In the genomic region with DNA sequence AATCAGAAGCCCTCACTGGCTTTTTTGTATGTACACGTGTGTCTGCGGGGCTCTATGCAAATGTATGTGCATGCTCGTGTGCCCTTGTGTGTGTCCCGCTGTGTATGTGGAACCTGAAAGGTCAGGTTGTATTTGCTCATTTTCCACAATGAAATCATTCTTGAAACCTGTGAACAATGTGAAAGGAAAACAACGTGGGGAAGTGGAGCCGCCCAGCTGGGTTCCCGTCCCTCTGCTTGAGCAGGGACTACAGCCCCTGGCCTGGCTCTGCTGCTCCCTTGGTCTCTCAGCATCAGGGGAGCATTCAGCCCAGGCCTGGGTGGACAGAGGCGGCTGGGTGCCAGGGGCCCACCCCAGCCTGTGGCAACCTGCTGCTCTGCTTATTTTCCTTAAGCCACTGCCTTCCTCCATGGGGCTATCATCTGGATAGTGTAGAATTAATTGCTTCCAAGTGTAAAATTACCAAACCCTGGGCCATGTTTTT, we compare ENCODE assay signal across 10 cellular contexts. TPM values are rescaled to one million over a fixed set of nuclear protein-coding genes. Genes with fewer than 3 reads are reported as not detected.
DNase-seq lines count a peak whose midpoint lies in the region; ATAC-seq and TF ChIP-seq lines count a peak whose summit lies in the region.
"Had no signal": no experiment of that assay in that cellular context is flagged by ENCODE, and none has a peak within 500 bp of the region (broad histone marks: within the 10 kb centered on the region; RNA-seq: fewer than 3 reads in every experiment).

No MANE protein-coding gene starts in this region.

- peak overlapping the region; percentile 32; the same call in 1 of the 2 replicates for H3K4me2 ChIP-seq in SK-N-SH

- CTCF ChIA-PET in SK-N-SH (lab: Yijun Ruan, JAX), result no interaction called here

- 0 out of 2 replicates have a peak, but pooled peaks cover 6% of the 10 kb centered on the region for H3K79me2 ChIP-seq in SK-N-SH (ENCODE audit: insufficient read depth)

- H2AFZ ChIP-seq in SK-N-SH (ENCODE audit: low read depth), result no peak overlapping the region; the same call in 1 of the 2 replicates

- TF ChIP-seq RAD21 in SK-N-SH (IDR thresholded peaks at IDR 0.05; ENCODE audit: low read length), result no peak

- H3K4me3 ChIP-seq in SK-N-SH (ENCODE audit: low read depth in 2 of 2, low read length in 1 of 2) (no peak overlapping the region), epithelial cell of esophagus (ENCODE audit: low read length) (no peak overlapping the region)

- H4K20me1 ChIP-seq in SK-N-SH (ENCODE audit: insufficient read depth), result no peaks in the 10 kb centered on the region

- TF ChIP-seq CTCF in SK-N-SH (IDR thresholded peaks at IDR 0.05) (no peak), epithelial cell of esophagus (IDR thresholded peaks at IDR 0.05; ENCODE audit: insufficient read depth, low read depth, low read length, missing control alignments) (no peak)

- 94% methylated on average over 8 of the region's 8 CpGs for WGBS in SK-N-SH (ENCODE audit: low lambda C conversion rate)

- peaks cover 16% of the 10 kb centered on the region for H3F3A ChIP-seq in SK-N-SH (replicated peaks; ENCODE audit: insufficient read depth)

- no peaks in the 10 kb centered on the region for H3K27me3 ChIP-seq in SK-N-SH (ENCODE audit: insufficient read depth)

- H3K36me3 ChIP-seq in SK-N-SH (replicated peaks in 1 of 2; ENCODE audit: control insufficient read depth in 1 of 2, insufficient read depth in 2 of 2, low read length in 1 of 2), result no peaks in the 10 kb centered on the region

- no peak for TF ChIP-seq EP300 in SK-N-SH (IDR thresholded peaks at IDR 0.05; ENCODE audit: borderline replicate concordance in 1 of 2, low read depth in 1 of 2, low read length in 1 of 2)

- peak overlapping the region in 1 of 2 experiments; percentile 84; a peak in 2 of 4 replicates for H3K27ac ChIP-seq in SK-N-SH (ENCODE audit: low read depth in 2 of 2, low read length in 1 of 2)

- H3K9ac ChIP-seq in SK-N-SH, result peak overlapping the region; percentile 27; the same call in 1 of the 2 replicates

- H3K9me2 ChIP-seq in SK-N-SH, result no peaks in the 10 kb centered on the region

- peaks cover 0 to 38% of the 10 kb centered on the region in 2 experiments; a peak in 3 of 4 replicates for H3K4me1 ChIP-seq in SK-N-SH (ENCODE audit: control insufficient read depth in 1 of 2, insufficient read depth in 2 of 2, low read depth in 1 of 2, low read length in 1 of 2)

- H3K9me3 ChIP-seq in SK-N-SH, result no peaks in the 10 kb centered on the region

- POLR2A ChIA-PET in SK-N-SH (lab: Yijun Ruan, JAX), result no interaction called here

- DNase-seq in SK-N-SH, result peak; percentile 30
- peak; percentile 56 for DNase-seq in HT1080 (ENCODE audit: low read depth)
- DNase-seq in epithelial cell of esophagus (ENCODE audit: low read depth), result peak; percentile 39
- DNase-seq in stimulated activated naive CD8-positive, alpha-beta T cell treated with anti-CD3 and anti-CD28 coated beads, Interleukin-15, Interleukin-2, amounts not matched to agents 100 U/mL and 50 U/mL, for 24 hours, result peak; percentile 54
- DNase-seq in NCI-H1436 treated with DMSO at 0.1 percent for 48 hours (lab: John Stamatoyannopoulos, UW), result no peak
- DNase-seq in Kasumi-1 (lab: John Stamatoyannopoulos, UW), result no peak
- no peak for DNase-seq in RPMI8226
- DNase-seq: activated B cell treated with CpG ODN at 0.5 μM for 24 hours had no signal

- no peak; the same call in 2 of the 3 replicates for ATAC-seq in SK-N-SH treated with all-trans-retinoic acid at 6 μM for 48 hours
- ATAC-seq in stimulated activated naive CD8-positive, alpha-beta T cell treated with anti-CD3 and anti-CD28 coated beads, Interleukin-15, Interleukin-2, amounts not matched to agents 100 U/mL and 50 U/mL, for 24 hours, result peak; percentile 62

TF ChIP-seq in SK-N-SH, 30 proteins besides CTCF, POLR2A, EP300 and RAD21 (continues in another document):
- TF ChIP-seq FOSL2 (IDR thresholded peaks at IDR 0.05; ENCODE audit: borderline replicate concordance, low read depth) (no peak), TCF12 (IDR thresholded peaks at IDR 0.05) (no peak), RFX5 (IDR thresholded peaks at IDR 0.05; ENCODE audit: low read length) (no peak), GABPA (IDR thresholded peaks at IDR 0.05; ENCODE audit: low read depth) (no peak), ELF1 (IDR thresholded peaks at IDR 0.05) (no peak), EZH2phosphoT487 (IDR thresholded peaks at IDR 0.05; ENCODE audit: borderline replicate concordance, low read depth) (no peak), SIN3A (IDR thresholded peaks at IDR 0.05; ENCODE audit: borderline replicate concordance, low read depth, low read length) (no peak), RXRA (IDR thresholded peaks at IDR 0.05; ENCODE audit: borderline replicate concordance, low read depth) (no peak)
- TF ChIP-seq, protein P1, sequence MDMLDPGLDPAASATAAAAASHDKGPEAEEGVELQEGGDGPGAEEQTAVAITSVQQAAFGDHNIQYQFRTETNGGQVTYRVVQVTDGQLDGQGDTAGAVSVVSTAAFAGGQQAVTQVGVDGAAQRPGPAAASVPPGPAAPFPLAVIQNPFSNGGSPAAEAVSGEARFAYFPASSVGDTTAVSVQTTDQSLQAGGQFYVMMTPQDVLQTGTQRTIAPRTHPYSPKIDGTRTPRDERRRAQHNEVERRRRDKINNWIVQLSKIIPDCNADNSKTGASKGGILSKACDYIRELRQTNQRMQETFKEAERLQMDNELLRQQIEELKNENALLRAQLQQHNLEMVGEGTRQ (IDR thresholded peaks at IDR 0.05; ENCODE audit: borderline replicate concordance, low read depth, low read length), result no peak
- TF ChIP-seq, protein P2, sequence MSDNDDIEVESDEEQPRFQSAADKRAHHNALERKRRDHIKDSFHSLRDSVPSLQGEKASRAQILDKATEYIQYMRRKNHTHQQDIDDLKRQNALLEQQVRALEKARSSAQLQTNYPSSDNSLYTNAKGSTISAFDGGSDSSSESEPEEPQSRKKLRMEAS (IDR thresholded peaks at IDR 0.05; ENCODE audit: low read depth), result no peak

TF ChIP-seq in SK-N-SH treated with all-trans-retinoic acid at 6 μM for 48 hours, 23 proteins besides CTCF, POLR2A, EP300 and RAD21 (continues in another document):
- TF ChIP-seq, protein P3, sequence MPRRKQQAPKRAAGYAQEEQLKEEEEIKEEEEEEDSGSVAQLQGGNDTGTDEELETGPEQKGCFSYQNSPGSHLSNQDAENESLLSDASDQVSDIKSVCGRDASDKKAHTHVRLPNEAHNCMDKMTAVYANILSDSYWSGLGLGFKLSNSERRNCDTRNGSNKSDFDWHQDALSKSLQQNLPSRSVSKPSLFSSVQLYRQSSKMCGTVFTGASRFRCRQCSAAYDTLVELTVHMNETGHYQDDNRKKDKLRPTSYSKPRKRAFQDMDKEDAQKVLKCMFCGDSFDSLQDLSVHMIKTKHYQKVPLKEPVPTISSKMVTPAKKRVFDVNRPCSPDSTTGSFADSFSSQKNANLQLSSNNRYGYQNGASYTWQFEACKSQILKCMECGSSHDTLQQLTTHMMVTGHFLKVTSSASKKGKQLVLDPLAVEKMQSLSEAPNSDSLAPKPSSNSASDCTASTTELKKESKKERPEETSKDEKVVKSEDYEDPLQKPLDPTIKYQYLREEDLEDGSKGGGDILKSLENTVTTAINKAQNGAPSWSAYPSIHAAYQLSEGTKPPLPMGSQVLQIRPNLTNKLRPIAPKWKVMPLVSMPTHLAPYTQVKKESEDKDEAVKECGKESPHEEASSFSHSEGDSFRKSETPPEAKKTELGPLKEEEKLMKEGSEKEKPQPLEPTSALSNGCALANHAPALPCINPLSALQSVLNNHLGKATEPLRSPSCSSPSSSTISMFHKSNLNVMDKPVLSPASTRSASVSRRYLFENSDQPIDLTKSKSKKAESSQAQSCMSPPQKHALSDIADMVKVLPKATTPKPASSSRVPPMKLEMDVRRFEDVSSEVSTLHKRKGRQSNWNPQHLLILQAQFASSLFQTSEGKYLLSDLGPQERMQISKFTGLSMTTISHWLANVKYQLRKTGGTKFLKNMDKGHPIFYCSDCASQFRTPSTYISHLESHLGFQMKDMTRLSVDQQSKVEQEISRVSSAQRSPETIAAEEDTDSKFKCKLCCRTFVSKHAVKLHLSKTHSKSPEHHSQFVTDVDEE (CRISPR knock-in tag; IDR thresholded peaks at IDR 0.05), result no peak

RNA-seq across cellular contexts. Expression of a gene that starts 3.0 kb away (rescaled TPM):
- polyA plus RNA-seq in SK-N-SH (2012; rRNA removed), result 10.9 and 13.5 TPM in 2 replicates
- 9.4 and 11.9 TPM in 2 replicates for polyA plus RNA-seq in SK-N-SH (2012; cell fraction: cytosol; rRNA removed)
- 4.1 and 4.7 TPM in 2 replicates for polyA plus RNA-seq in SK-N-SH (2012; cell fraction: nucleus; rRNA removed)
- 53.3 and 67.7 TPM in 2 replicates for total RNA-seq in HT1080 (2014; rRNA removed; shearing (Covaris generic))
- polyA plus RNA-seq in HT1080 (2015; cell fraction: cytosol; rRNA removed), result 54.9 and 60.3 TPM in 2 replicates
- 22.4 and 27.3 TPM in 2 replicates for polyA plus RNA-seq in HT1080 (2015; cell fraction: nucleus; rRNA removed)
- total RNA-seq: activated B cell treated with CpG ODN at 0.5 μM for 24 hours had no signal

RNA-seq across cellular contexts. Expression of a gene that starts 11.3 kb away (rescaled TPM):
- polyA plus RNA-seq in SK-N-SH (2012; rRNA removed), result not detected in 2 replicates
- not detected in 2 replicates for polyA plus RNA-seq in SK-N-SH (2012; cell fraction: cytosol; rRNA removed)
- polyA plus RNA-seq in SK-N-SH (2012; cell fraction: nucleus; rRNA removed), result not detected in 2 replicates
- not detected in 2 replicates for total RNA-seq in HT1080 (2014; rRNA removed; shearing (Covaris generic))
- not detected in 2 replicates for polyA plus RNA-seq in HT1080 (2015; cell fraction: cytosol; rRNA removed)
- polyA plus RNA-seq in HT1080 (2015; cell fraction: nucleus; rRNA removed), result not detected in 2 replicates
- total RNA-seq: activated B cell treated with CpG ODN at 0.5 μM for 24 hours had no signal
- polyA plus RNA-seq: AG04450 had no signal

RNA-seq across cellular contexts. Expression of a gene that starts 20.2 kb away (rescaled TPM):
- polyA plus RNA-seq in SK-N-SH (2012; rRNA removed), result 7.4 and 10.3 TPM in 2 replicates
- 10.7 and 14.5 TPM in 2 replicates for polyA plus RNA-seq in SK-N-SH (2012; cell fraction: cytosol; rRNA removed)
- 3.1 and 7.3 TPM in 2 replicates for polyA plus RNA-seq in SK-N-SH (2012; cell fraction: nucleus; rRNA removed)
- 5.1 and 11.9 TPM in 2 replicates for total RNA-seq in HT1080 (2014; rRNA removed; shearing (Covaris generic))
- polyA plus RNA-seq in HT1080 (2015; cell fraction: cytosol; rRNA removed), result 12.7 and 17.5 TPM in 2 replicates
- polyA plus RNA-seq in HT1080 (2015; cell fraction: nucleus; rRNA removed), result 14.0 and 16.5 TPM in 2 replicates

RNA-seq across cellular contexts. Expression of a gene that starts 23.1 kb away (rescaled TPM):
- 98.4 and 119 TPM in 2 replicates for polyA plus RNA-seq in SK-N-SH (2012; rRNA removed)
- polyA plus RNA-seq in SK-N-SH (2012; cell fraction: cytosol; rRNA removed), result 37.8 and 54.3 TPM in 2 replicates
- polyA plus RNA-seq in SK-N-SH (2012; cell fraction: nucleus; rRNA removed), result 254 and 357 TPM in 2 replicates
- 38.7 and 55.8 TPM in 2 replicates for total RNA-seq in HT1080 (2014; rRNA removed; shearing (Covaris generic))
- 60.9 and 62.1 TPM in 2 replicates for polyA plus RNA-seq in HT1080 (2015; cell fraction: cytosol; rRNA removed)
- 133 and 146 TPM in 2 replicates for polyA plus RNA-seq in HT1080 (2015; cell fraction: nucleus; rRNA removed)

RNA-seq across cellular contexts. Expression of a gene that starts 55.6 kb away (rescaled TPM):
- 7.6 and 10.8 TPM in 2 replicates for polyA plus RNA-seq in SK-N-SH (2012; rRNA removed)
- 8.6 and 11.1 TPM in 2 replicates for polyA plus RNA-seq in SK-N-SH (2012; cell fraction: cytosol; rRNA removed)
- 11.5 and 13.5 TPM in 2 replicates for polyA plus RNA-seq in SK-N-SH (2012; cell fraction: nucleus; rRNA removed)
- total RNA-seq in HT1080 (2014; rRNA removed; shearing (Covaris generic)), result 5.9 and 6.7 TPM in 2 replicates
- 4.9 and 9.9 TPM in 2 replicates for polyA plus RNA-seq in HT1080 (2015; cell fraction: cytosol; rRNA removed)
- polyA plus RNA-seq in HT1080 (2015; cell fraction: nucleus; rRNA removed), result 5.5 and 9.2 TPM in 2 replicates

Comparison
In these comparisons a context has a peak if more than half of its experiments do, and no peak if none do; other contexts are left out.
1. DNase-seq: peak in SK-N-SH (single experiment), HT1080 (single experiment), epithelial cell of esophagus (single experiment) and stimulated activated naive CD8-positive, alpha-beta T cell treated with anti-CD3 and anti-CD28 coated beads, Interleukin-15, Interleukin-2, amounts not matched to agents 100 U/mL and 50 U/mL, for 24 hours (single experiment); none in NCI-H1436 treated with DMSO at 0.1 percent for 48 hours (single experiment), Kasumi-1 (0 of 2) and RPMI8226 (single experiment).